Comparison of ENCODE assay signal across 17 cellular contexts in the genomic region with DNA sequence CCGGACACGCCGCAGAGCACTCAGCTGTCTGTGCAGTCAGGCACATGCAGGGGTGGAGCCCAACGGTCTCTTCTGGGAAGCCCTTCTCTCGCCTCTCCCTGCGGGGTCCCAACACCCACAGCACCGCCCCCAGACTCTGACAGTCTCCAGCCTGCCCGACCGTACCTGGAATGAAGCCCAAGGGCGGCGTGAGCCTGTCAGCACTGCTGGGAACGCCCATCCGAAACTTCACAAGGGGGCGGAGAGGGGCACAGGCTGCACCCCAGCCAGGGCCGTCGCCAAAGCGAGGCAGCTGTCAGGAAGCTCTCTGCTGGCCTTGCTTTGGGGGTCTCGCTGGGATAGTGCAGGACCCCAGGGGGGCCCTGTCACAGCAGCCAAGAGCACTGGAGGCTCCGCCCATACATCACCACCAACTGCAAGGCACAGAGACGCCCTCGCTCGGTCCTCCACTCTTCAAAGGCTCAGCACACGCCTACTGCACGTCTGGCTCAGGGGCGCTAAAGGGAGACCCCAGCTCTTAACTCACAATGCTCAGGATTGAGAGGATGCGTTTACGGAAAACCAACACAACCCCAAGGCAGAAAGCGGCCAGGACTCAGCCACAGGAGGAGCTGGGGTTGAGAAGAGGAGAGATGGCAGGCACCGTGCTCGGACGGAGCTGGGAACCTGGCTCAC. TPM values are rescaled to one million over a fixed set of nuclear protein-coding genes. Genes with fewer than 3 reads are reported as not detected.
DNase-seq lines count a peak whose midpoint lies in the region; ATAC-seq, FAIRE-seq and TF ChIP-seq lines count a peak whose summit lies in the region.
"Had no signal": no experiment of that assay in that cellular context is flagged by ENCODE, and none has a peak within 500 bp of the region (broad histone marks: within the 10 kb centered on the region; RNA-seq: fewer than 3 reads in every experiment).

No MANE protein-coding gene starts in this region.

- H4K8ac ChIP-seq in H1 (ENCODE audit: extremely low read depth, insufficient read depth, low read length) (peak overlapping the region; percentile 3; the same call in 1 of the 2 replicates), neuronal stem cell (ENCODE audit: low read depth, low read length) (no peak overlapping the region)

- no peak overlapping the region for H2BK15ac ChIP-seq in H1 (ENCODE audit: low read length)
- H2BK15ac ChIP-seq in neuronal stem cell (ENCODE audit: low read length), result no peak overlapping the region

- H3K27ac ChIP-seq in right atrium auricular region (no peak overlapping the region), H1 (ENCODE audit: low read depth, low read length) (no peak overlapping the region), neuronal stem cell (replicated peaks; ENCODE audit: low read length) (no peak overlapping the region), thyroid gland (no peak overlapping the region)
- H3K27ac ChIP-seq in CD4-positive, alpha-beta memory T cell (ENCODE audit: low read depth, low read length), result no peak overlapping the region
- H3K27ac ChIP-seq: PC-9 had no signal

- no peak for TF ChIP-seq RAD21 in H1 (IDR thresholded peaks at IDR 0.05 in 1 of 2, conservative IDR thresholded peaks at IDR 0.05 in 1 of 2; ENCODE audit: low read depth in 2 of 2, low read length in 2 of 2)

- H3K36me3 ChIP-seq in right atrium auricular region, result peaks cover 14% of the 10 kb centered on the region
- peaks cover 3 to 13% (median 7%) of the 10 kb centered on the region in 4 experiments; a peak in 6 of 8 replicates for H3K36me3 ChIP-seq in H1 (ENCODE audit: control insufficient read depth in 2 of 4, insufficient read depth in 4 of 4, low read length in 3 of 4)
- H3K36me3 ChIP-seq in neuronal stem cell (replicated peaks in 1 of 2; ENCODE audit: control insufficient read depth in 2 of 2, insufficient read depth in 2 of 2, low read length in 2 of 2), result peaks cover 10 to 68% of the 10 kb centered on the region in 2 donors
- no peaks in the 10 kb centered on the region for H3K36me3 ChIP-seq in thyroid gland
- H3K36me3 ChIP-seq in CD4-positive, alpha-beta memory T cell (ENCODE audit: insufficient read depth, low read length), result no peaks in the 10 kb centered on the region

- no peak overlapping the region for H2AK5ac ChIP-seq in H1 (ENCODE audit: low read depth, low read length)
- H2AK5ac ChIP-seq in neuronal stem cell (ENCODE audit: low read depth, low read length), result no peak overlapping the region

- H3K4me3 ChIP-seq in right atrium auricular region (no peak overlapping the region), H1 (ENCODE audit: extremely low read depth in 1 of 4, insufficient read depth in 2 of 4, low read depth in 3 of 4, low read length in 4 of 4) (no peak overlapping the region), neuronal stem cell (ENCODE audit: low read length in 2 of 2) (no peak overlapping the region), thyroid gland (replicated peaks in 1 of 3) (no peak overlapping the region)
- no peak overlapping the region for H3K4me3 ChIP-seq in CD4-positive, alpha-beta memory T cell (ENCODE audit: low read length in 2 of 2)
- H3K4me3 ChIP-seq: PC-9 had no signal

- H3K4me3 Mint-ChIP-seq in CD4-positive, alpha-beta memory T cell, result no peak overlapping the region
- H3K4me3 Mint-ChIP-seq: CD4-positive, alpha-beta T cell had no signal

- peaks cover 0 to 4% (median 1%) of the 10 kb centered on the region in 4 donors for H3K4me1 Mint-ChIP-seq in CD4-positive, alpha-beta memory T cell

- no peak for TF ChIP-seq CTCF in right atrium auricular region (IDR thresholded peaks at IDR 0.05)
- no peak for TF ChIP-seq CTCF in H1 (IDR thresholded peaks at IDR 0.05; ENCODE audit: control extremely low read depth in 1 of 3, insufficient read depth in 1 of 3, low read depth in 1 of 3, low read length in 3 of 3)
- TF ChIP-seq CTCF in thyroid gland (IDR thresholded peaks at IDR 0.05), result no peak

- no peak overlapping the region for H2BK5ac ChIP-seq in H1 (ENCODE audit: low read depth, low read length)
- no peak overlapping the region for H2BK5ac ChIP-seq in neuronal stem cell (ENCODE audit: low read length)

- FAIRE-seq in H1 (lab: Jason Lieb, UNC) (no peak), urothelium cell line (lab: Jason Lieb, UNC) (peak; percentile 58)

- H4K91ac ChIP-seq in H1 (replicated peaks; ENCODE audit: insufficient read length, low read length) (no peak overlapping the region), neuronal stem cell (ENCODE audit: low read depth, low read length, poor library complexity) (no peak overlapping the region)

- H4K5ac ChIP-seq in H1 (ENCODE audit: insufficient read length, low read depth, low read length), result no peak overlapping the region

- H3K14ac ChIP-seq in H1 (ENCODE audit: insufficient read length) (no peak overlapping the region), neuronal stem cell (ENCODE audit: low read length) (peak overlapping the region; percentile 97)

- H2BK20ac ChIP-seq in H1 (ENCODE audit: low read length), result no peak overlapping the region

- peaks cover 22 to 26% of the 10 kb centered on the region in 2 donors for H3K36me3 Mint-ChIP-seq in CD4-positive, alpha-beta memory T cell

- H3K27me3 ChIP-seq in right atrium auricular region (no peaks in the 10 kb centered on the region), H1 (replicated peaks in 1 of 4; ENCODE audit: control insufficient read depth in 3 of 4, extremely low read depth in 1 of 4, insufficient read depth in 3 of 4, low read length in 3 of 4) (no peaks in the 10 kb centered on the region), neuronal stem cell (ENCODE audit: control insufficient read depth in 3 of 3, insufficient read depth in 3 of 3, low read depth in 1 of 3, low read length in 3 of 3) (no peaks in the 10 kb centered on the region), thyroid gland (no peaks in the 10 kb centered on the region)
- no peaks in the 10 kb centered on the region for H3K27me3 ChIP-seq in CD4-positive, alpha-beta memory T cell (ENCODE audit: insufficient read depth, low read length)

- 91% methylated on average over 28 of the region's 31 CpGs; no CpG with 5 or more reads in 1 of the 2 experiments for WGBS in H1 (ENCODE audit: extremely low coverage in 1 of 2, insufficient coverage in 1 of 2, insufficient read length in 1 of 2, insufficient replicate concordance in 2 of 2, low coverage in 1 of 2, low lambda C conversion rate in 2 of 2, missing lambda C conversion rate in 1 of 2), 2 experiments
- no CpG with 5 or more reads among the region's 31 CpGs for WGBS in neuronal stem cell (ENCODE audit: extremely low coverage in 2 of 2, insufficient read length in 2 of 2, insufficient replicate concordance in 1 of 2), 2 donors
- 89% methylated on average over 19 to 26 of the region's 31 CpGs for WGBS in thyroid gland, 2 donors

- H3K4me2 ChIP-seq in H1 (ENCODE audit: insufficient read depth in 1 of 2, low read depth in 2 of 2, low read length in 2 of 2) (no peak overlapping the region), neuronal stem cell (ENCODE audit: insufficient read depth, low read length, poor library complexity, severe bottlenecking) (no peak overlapping the region)
- H3K4me2 ChIP-seq: PC-9 had no signal

- peaks cover 0 to 4% (median 0%) of the 10 kb centered on the region in 8 donors for H3K9me3 Mint-ChIP-seq in CD4-positive, alpha-beta memory T cell
- H3K9me3 Mint-ChIP-seq: CD4-positive, alpha-beta T cell had no signal

- H3K23ac ChIP-seq in H1 (ENCODE audit: insufficient read length), result no peak overlapping the region
- peak overlapping the region; percentile 50 for H3K23ac ChIP-seq in neuronal stem cell (ENCODE audit: low read depth, low read length, poor library complexity)

- no peak overlapping the region for H3K18ac ChIP-seq in H1 (ENCODE audit: extremely low read depth, low read length)
- peak overlapping the region; percentile 19 for H3K18ac ChIP-seq in neuronal stem cell (ENCODE audit: low read length)

- H2BK12ac ChIP-seq in H1 (ENCODE audit: low read depth, low read length) (no peak overlapping the region), neuronal stem cell (ENCODE audit: low read length) (no peak overlapping the region)

- peaks cover 9 to 18% of the 10 kb centered on the region in 2 experiments for H4K20me1 ChIP-seq in H1 (replicated peaks in 1 of 2; ENCODE audit: control insufficient read depth in 1 of 2, insufficient read depth in 2 of 2, low read length in 2 of 2)

- H3K79me2 ChIP-seq in H1 (ENCODE audit: control insufficient read depth in 1 of 2, insufficient read depth in 2 of 2, low read length in 2 of 2), result peaks cover 0 to 3% of the 10 kb centered on the region in 2 experiments; a peak in 1 of 4 replicates

- CTCF ChIA-PET in H1 (lab: Charles Lee; ENCODE audit: partially characterized antibody), result interaction anchor here (0.8 to 2.6 kb wide), 7 partner anchors 10 to 632 kb away, joined by 3 to 8 read pairs (median 3); partner anchors contain the start of gene PSMG3
- CTCF ChIA-PET in CD4-positive, alpha-beta memory T cell (lab: Charles Lee; ENCODE audit: partially characterized antibody), result no interaction called here

- DNase-seq in Right ventricle myocardium superior (peak; percentile 43), right atrium auricular region (ENCODE audit: low spot score) (no peak), H1 (ENCODE audit: low read depth in 1 of 2, low spot score in 2 of 2) (no peak), neuronal stem cell (ENCODE audit: low spot score) (no peak), urothelium cell line (ENCODE audit: low spot score) (no peak), thyroid gland (no peak)
- no peak for DNase-seq in CD4-positive, alpha-beta memory T cell
- DNase-seq: Calu3, KBM-7, NCI-H1436, NCI-H2029, NCI-H2171 treated with DMSO at 0.1 percent for 48 hours, NCI-H510A, NCI-H82, PC-9 had no signal

- H3K9ac ChIP-seq in H1 (replicated peaks in 1 of 4; ENCODE audit: extremely low read depth in 1 of 4, low read depth in 3 of 4, low read length in 3 of 4), result no peak overlapping the region
- H3K9ac ChIP-seq in neuronal stem cell (ENCODE audit: low read depth, low read length, poor library complexity), result no peak overlapping the region

- H3K27me3 Mint-ChIP-seq in CD4-positive, alpha-beta memory T cell, result no peaks in the 10 kb centered on the region
- H3K27me3 Mint-ChIP-seq: CD4-positive, alpha-beta T cell had no signal

- intact Hi-C loops in Right ventricle myocardium superior (cut with DNase I) (loop anchor here (5.0 kb wide), 1 partner anchor 100 kb away; no protein-coding TSS in a partner anchor), thyroid gland (cut with DNase I) (no loop called here)
- intact Hi-C loops in CD4-positive, alpha-beta memory T cell (cut with micrococcal nuclease), result no loop called here

- H3K4ac ChIP-seq in H1 (replicated peaks; ENCODE audit: insufficient read length, low read depth, low read length), result no peak overlapping the region
- H3K4ac ChIP-seq in neuronal stem cell (ENCODE audit: low read length), result no peak overlapping the region

- TF ChIP-seq EP300 in H1 (IDR thresholded peaks at IDR 0.05; ENCODE audit: borderline replicate concordance in 1 of 2, low read depth in 2 of 2, low read length in 2 of 2), result no peak

- no peak for TF ChIP-seq POLR2A in H1 (IDR thresholded peaks at IDR 0.05; ENCODE audit: control extremely low read depth in 1 of 2, low read depth in 2 of 2, low read length in 2 of 2)
- TF ChIP-seq POLR2A in thyroid gland (IDR thresholded peaks at IDR 0.05), result no peak

- no peaks in the 10 kb centered on the region for H3K23me2 ChIP-seq in H1 (ENCODE audit: low read depth, low read length)

- no peak overlapping the region for H2AFZ ChIP-seq in H1 (ENCODE audit: low read length)
- H2AFZ ChIP-seq in neuronal stem cell (ENCODE audit: low read length), result no peak overlapping the region
- H2AFZ ChIP-seq: PC-9 had no signal

- no peak overlapping the region for H3K56ac ChIP-seq in H1 (replicated peaks; ENCODE audit: insufficient read length, low read depth, low read length)

- H3K79me1 ChIP-seq in H1 (ENCODE audit: low read depth, low read length), result peaks cover 4% of the 10 kb centered on the region
- H3K79me1 ChIP-seq in neuronal stem cell (ENCODE audit: low read depth, low read length), result peaks cover 12% of the 10 kb centered on the region

- POLR2A ChIA-PET in H1 (lab: Charles Lee; ENCODE audit: partially characterized antibody), result interaction anchor here (0.6 to 1.2 kb wide), 4 partner anchors 11 to 48 kb away, joined by 3 to 4 read pairs (median 3); partner anchors contain the start of gene MAD1L1
- POLR2A ChIA-PET in CD4-positive, alpha-beta memory T cell (lab: Charles Lee; ENCODE audit: partially characterized antibody), result no interaction called here

- H3K9me3 ChIP-seq in right atrium auricular region (no peaks in the 10 kb centered on the region), H1 (ENCODE audit: insufficient read depth in 2 of 2, low read depth in 1 of 2, low read length in 1 of 2) (no peaks in the 10 kb centered on the region; a peak in 1 of 4 replicates), neuronal stem cell (replicated peaks in 1 of 2; ENCODE audit: control insufficient read depth in 2 of 2, insufficient read depth in 1 of 2, low read depth in 1 of 2, low read length in 2 of 2) (peaks cover 0 to 2% of the 10 kb centered on the region in 2 donors), thyroid gland (no peaks in the 10 kb centered on the region)
- no peaks in the 10 kb centered on the region for H3K9me3 ChIP-seq in CD4-positive, alpha-beta memory T cell (ENCODE audit: control insufficient read depth in 1 of 2, low read length in 2 of 2)

- H2BK120ac ChIP-seq in H1 (replicated peaks; ENCODE audit: low read depth, low read length), result no peak overlapping the region
- H2BK120ac ChIP-seq in neuronal stem cell (ENCODE audit: low read depth, low read length), result no peak overlapping the region

- ATAC-seq in Right ventricle myocardium superior (ENCODE audit: poor library complexity) (no peak), HG03571 (IDR thresholded peaks at IDR 0.05; ENCODE audit: unreplicated experiment) (no peak)

- H3K27ac Mint-ChIP-seq in CD4-positive, alpha-beta memory T cell, result no peak overlapping the region
- H3K27ac Mint-ChIP-seq: CD4-positive, alpha-beta T cell had no signal

- peaks cover 0 to 10% of the 10 kb centered on the region in 2 donors for H3K4me1 ChIP-seq in right atrium auricular region
- no peaks in the 10 kb centered on the region for H3K4me1 ChIP-seq in H1 (replicated peaks in 1 of 4; ENCODE audit: control insufficient read depth in 3 of 4, insufficient read depth in 4 of 4, low read length in 3 of 4)
- peaks cover 7 to 17% of the 10 kb centered on the region in 2 donors for H3K4me1 ChIP-seq in neuronal stem cell (ENCODE audit: control insufficient read depth in 2 of 2, insufficient read depth in 1 of 2, low read depth in 1 of 2, low read length in 2 of 2)
- H3K4me1 ChIP-seq in thyroid gland, result peaks cover 11 to 16% of the 10 kb centered on the region in 2 donors
- no peaks in the 10 kb centered on the region for H3K4me1 ChIP-seq in CD4-positive, alpha-beta memory T cell (ENCODE audit: insufficient read depth, low read length)

RNA-seq across cellular contexts. Expression of gene MAD1L1, which starts 30.9 kb away (rescaled TPM):
- total RNA-seq in Right ventricle myocardium superior (17.9 TPM), right atrium auricular region (10 to 100 TPM; 13.3 to 31.9 TPM), thyroid gland (10 to 100 TPM; 27.4 to 38.6 (median 33.9) TPM)
- 38.8 and 40.4 TPM in 2 replicates for total RNA-seq in H1 (2021; fragmentation: NEBNext Ultra II Directional; extraction: Animal tissue kit (Norgen Biotek cat#: 25700))
- 44.6 and 61.5 TPM in 2 replicates for polyA plus RNA-seq in H1 (2011; rRNA removed)
- polyA plus RNA-seq in H1 (2011; cell fraction: cytosol; rRNA removed), result 39.0 TPM
- 51.0 TPM for polyA plus RNA-seq in H1 (2011; cell fraction: nucleus; rRNA removed)
- 21.3 to 37.3 TPM (median 33.3 TPM) in 4 replicates for polyA plus RNA-seq in H1 (2012, experiment 1 of 2)
- polyA plus RNA-seq in H1 (2012, experiment 2 of 2), result 26.7 TPM
- polyA plus RNA-seq in H1 (2013, experiment 1 of 2), result 17.3 TPM
- polyA plus RNA-seq in H1 (2013, experiment 2 of 2), result 16.6 TPM
- 21.0 and 24.8 TPM in 2 replicates for polyA minus RNA-seq in H1 (2011; rRNA and poly(A)+ RNA removed)
- 34.5 TPM for polyA minus RNA-seq in H1 (2011; cell fraction: cytosol; rRNA and poly(A)+ RNA removed)
- polyA minus RNA-seq in H1 (2011; cell fraction: nucleus; rRNA and poly(A)+ RNA removed), result 27.3 TPM
- polyA plus RNA-seq in neuronal stem cell (2013, experiment 1 of 2), result 20.0 TPM
- polyA plus RNA-seq in neuronal stem cell (2013, experiment 2 of 2), result 18.9 TPM
- 10 to 100 TPM; 89.9 to 94.2 TPM for total RNA-seq in CD4-positive, alpha-beta memory T cell
- polyA plus RNA-seq in CD4-positive, alpha-beta memory T cell, result 100 to 1,000 TPM; 125 to 132 TPM

RNA-seq across cellular contexts. Expression of gene MRM2, which starts 40.2 kb away (rescaled TPM):
- 20.0 TPM for total RNA-seq in Right ventricle myocardium superior
- total RNA-seq in right atrium auricular region, result 10 to 100 TPM; 13.2 to 13.7 TPM
- 38.6 and 38.7 TPM in 2 replicates for total RNA-seq in H1 (2021; fragmentation: NEBNext Ultra II Directional; extraction: Animal tissue kit (Norgen Biotek cat#: 25700))
- 17.2 and 19.0 TPM in 2 replicates for polyA plus RNA-seq in H1 (2011; rRNA removed)
- 26.2 TPM for polyA plus RNA-seq in H1 (2011; cell fraction: cytosol; rRNA removed)
- 20.0 TPM for polyA plus RNA-seq in H1 (2011; cell fraction: nucleus; rRNA removed)
- 36.9 to 43.2 TPM (median 37.8 TPM) in 4 replicates for polyA plus RNA-seq in H1 (2012, experiment 1 of 2)
- polyA plus RNA-seq in H1 (2012, experiment 2 of 2), result 19.2 TPM
- 28.5 TPM for polyA plus RNA-seq in H1 (2013, experiment 1 of 2)
- 29.2 TPM for polyA plus RNA-seq in H1 (2013, experiment 2 of 2)
- polyA minus RNA-seq in H1 (2011; rRNA and poly(A)+ RNA removed), result 26.9 and 29.8 TPM in 2 replicates
- polyA minus RNA-seq in H1 (2011; cell fraction: cytosol; rRNA and poly(A)+ RNA removed), result 13.9 TPM
- polyA minus RNA-seq in H1 (2011; cell fraction: nucleus; rRNA and poly(A)+ RNA removed), result 13.0 TPM
- polyA plus RNA-seq in neuronal stem cell (2013, experiment 1 of 2), result 21.4 TPM
- polyA plus RNA-seq in neuronal stem cell (2013, experiment 2 of 2), result 21.4 TPM
- total RNA-seq in thyroid gland, result 10 to 100 TPM; 14.7 to 23.8 (median 18.2) TPM
- 10 to 100 TPM; 17.4 to 18.1 TPM for total RNA-seq in CD4-positive, alpha-beta memory T cell
- 10 to 100 TPM; 29.9 to 32.9 TPM for polyA plus RNA-seq in CD4-positive, alpha-beta memory T cell

RNA-seq across cellular contexts. Expression of gene NUDT1, which starts 40.2 kb away (rescaled TPM):
- total RNA-seq in Right ventricle myocardium superior, result 10.6 TPM
- total RNA-seq in right atrium auricular region, result 10 to 100 TPM; 12.2 to 14.2 TPM
- 76.1 and 85.2 TPM in 2 replicates for total RNA-seq in H1 (2021; fragmentation: NEBNext Ultra II Directional; extraction: Animal tissue kit (Norgen Biotek cat#: 25700))
- polyA plus RNA-seq in H1 (2011; rRNA removed), result 89.5 and 101 TPM in 2 replicates
- 97.8 TPM for polyA plus RNA-seq in H1 (2011; cell fraction: cytosol; rRNA removed)
- 69.8 TPM for polyA plus RNA-seq in H1 (2011; cell fraction: nucleus; rRNA removed)
- 103 to 158 TPM (median 150 TPM) in 4 replicates for polyA plus RNA-seq in H1 (2012, experiment 1 of 2)
- 122 TPM for polyA plus RNA-seq in H1 (2012, experiment 2 of 2)
- 52.9 TPM for polyA plus RNA-seq in H1 (2013, experiment 1 of 2)
- 59.3 TPM for polyA plus RNA-seq in H1 (2013, experiment 2 of 2)
- 29.5 and 36.6 TPM in 2 replicates for polyA minus RNA-seq in H1 (2011; rRNA and poly(A)+ RNA removed)
- 29.8 TPM for polyA minus RNA-seq in H1 (2011; cell fraction: cytosol; rRNA and poly(A)+ RNA removed)
- 20.8 TPM for polyA minus RNA-seq in H1 (2011; cell fraction: nucleus; rRNA and poly(A)+ RNA removed)
- 46.7 TPM for polyA plus RNA-seq in neuronal stem cell (2013, experiment 1 of 2)
- polyA plus RNA-seq in neuronal stem cell (2013, experiment 2 of 2), result 46.4 TPM
- total RNA-seq in thyroid gland, result 10 to 100 TPM in 1 of 4 donors, 1 to 10 TPM in 3; 7.0 to 11.9 (median 9.8) TPM
- total RNA-seq in CD4-positive, alpha-beta memory T cell, result 10 to 100 TPM; 20.9 to 21.3 TPM
- 10 to 100 TPM; 41.6 to 59.2 TPM for polyA plus RNA-seq in CD4-positive, alpha-beta memory T cell
